18 cellular contexts compared by ENCODE assay signal in genomic region chr9:131481441-131482342, GRCh38. TPM values are rescaled to one million over a fixed set of nuclear protein-coding genes. Genes with fewer than 3 reads are reported as not detected.
DNase-seq lines count a peak whose midpoint lies in the region; ATAC-seq and TF ChIP-seq lines count a peak whose summit lies in the region.
"Had no signal": no experiment of that assay in that cellular context is flagged by ENCODE, and none has a peak within 500 bp of the region (broad histone marks: within the 10 kb centered on the region; RNA-seq: fewer than 3 reads in every experiment).

No MANE protein-coding gene starts in this region.

- H3K4me1 Mint-ChIP-seq in GM23338 (0 out of 3 replicates have a peak, but pooled peaks cover 2% of the 10 kb centered on the region), glutamatergic neuron (ENCODE audit: low read depth, unreplicated experiment) (peaks cover 30% of the 10 kb centered on the region)
- H3K4me1 Mint-ChIP-seq in activated T-helper 17 cell treated with anti-CD3 and anti-CD28 coated beads, Interleukin-2, amount 50 U/mL, for 72 hours: no peaks in the 10 kb centered on the region

- H3K9me3 ChIP-seq in body of pancreas: no peaks in the 10 kb centered on the region

- H3K4me3 Mint-ChIP-seq in GM23338 (no peak overlapping the region; the same call in 2 of the 3 replicates), glutamatergic neuron (ENCODE audit: unreplicated experiment) (no peak overlapping the region)
- no peak overlapping the region for H3K4me3 Mint-ChIP-seq in activated T-helper 17 cell treated with anti-CD3 and anti-CD28 coated beads, Interleukin-2, amount 50 U/mL, for 72 hours
- H3K4me3 Mint-ChIP-seq: activated CD4-positive, alpha-beta T cell treated with anti-CD3 and anti-CD28 coated beads, Interleukin-2, amount 10 ng/mL, durations not matched to agents 7 days and 5 days; dendritic cell treated with granulocyte-macrophage colony-stimulating factor and Interleukin-4, amounts not matched to agents 40 ng/mL and 50 ng/mL, for 4 days had no signal

- no peaks in the 10 kb centered on the region for H3K9me2 ChIP-seq in GM23338 (ENCODE audit: insufficient read depth)

- intact Hi-C loops in posterior vena cava (cut with DNase I) (no loop called here), body of pancreas (cut with DNase I) (no loop called here)

- WGBS in body of pancreas, 2 donors: 77 to 79% methylated on average over 13 to 19 of the region's 19 CpGs

- H3K36me3 Mint-ChIP-seq in GM23338 (ENCODE audit: low read depth) (peaks cover 98% of the 10 kb centered on the region), glutamatergic neuron (ENCODE audit: unreplicated experiment) (no peaks in the 10 kb centered on the region)
- peaks cover 99% of the 10 kb centered on the region for H3K36me3 Mint-ChIP-seq in activated T-helper 17 cell treated with anti-CD3 and anti-CD28 coated beads, Interleukin-2, amount 50 U/mL, for 72 hours (ENCODE audit: low read depth)

- peaks cover 29% of the 10 kb centered on the region for H3K27me3 Mint-ChIP-seq in GM23338 (ENCODE audit: insufficient read depth, low read depth, poor library complexity)
- H3K27me3 Mint-ChIP-seq in activated T-helper 17 cell treated with anti-CD3 and anti-CD28 coated beads, Interleukin-2, amount 50 U/mL, for 72 hours: no peaks in the 10 kb centered on the region
- peaks cover 32% of the 10 kb centered on the region for H3K27me3 Mint-ChIP-seq in glutamatergic neuron (ENCODE audit: unreplicated experiment)
- H3K27me3 Mint-ChIP-seq: activated CD4-positive, alpha-beta T cell treated with anti-CD3 and anti-CD28 coated beads, Interleukin-2, amount 10 ng/mL, durations not matched to agents 7 days and 5 days; dendritic cell treated with granulocyte-macrophage colony-stimulating factor and Interleukin-4, amounts not matched to agents 40 ng/mL and 50 ng/mL, for 4 days had no signal

- H3K27me3 ChIP-seq in GM23338 (ENCODE audit: insufficient read depth): no peaks in the 10 kb centered on the region
- no peaks in the 10 kb centered on the region for H3K27me3 ChIP-seq in brain microvascular endothelial cell (replicated peaks)
- no peaks in the 10 kb centered on the region for H3K27me3 ChIP-seq in body of pancreas

- H3K4me3 ChIP-seq in GM23338 (no peak overlapping the region), brain microvascular endothelial cell (ENCODE audit: low read depth, low read length) (no peak overlapping the region), body of pancreas (no peak overlapping the region)

- TF ChIP-seq CTCF in GM23338 (conservative IDR thresholded peaks at IDR 0.05; ENCODE audit: low read depth in 2 of 2): no peak
- TF ChIP-seq CTCF in glutamatergic neuron (IDR thresholded peaks at IDR 0.05; ENCODE audit: partially characterized antibody, unreplicated experiment): no peak
- TF ChIP-seq CTCF in brain microvascular endothelial cell (IDR thresholded peaks at IDR 0.05; ENCODE audit: low read depth, low read length, missing control alignments): no peak
- TF ChIP-seq CTCF in body of pancreas (IDR thresholded peaks at IDR 0.05): no peak

- H3K4me2 ChIP-seq in GM23338: no peak overlapping the region

- peaks cover 27% of the 10 kb centered on the region for H3K79me2 ChIP-seq in GM23338 (replicated peaks; ENCODE audit: insufficient read depth)

- no peak for TF ChIP-seq POLR2A in body of pancreas (IDR thresholded peaks at IDR 0.05)

- DNase-seq in GM23338 (ENCODE audit: low spot score): no peak
- no peak for DNase-seq in glutamatergic neuron
- peak; percentile 47 for DNase-seq in posterior vena cava (ENCODE audit: low spot score)
- DNase-seq in brain microvascular endothelial cell: no peak
- DNase-seq in body of pancreas: no peak
- DNase-seq in ACHN: no peak
- DNase-seq: activated CD4-positive, alpha-beta T cell treated with anti-CD3 and anti-CD28 coated beads, Interleukin-2, amount 10 ng/mL, durations not matched to agents 7 days and 5 days; activated T-cell treated with anti-CD3 and anti-CD28 coated beads, Interleukin-2, amount 50 U/mL, for 48 hours; AML-193; amniotic stem cell; DMS 273 treated with DMSO at 0.1 percent for 48 hours; KBM-7; NCI-H1105 treated with DMSO at 0.1 percent for 48 hours; NCI-H226; SHP77; T1000 had no signal

- H3K36me3 ChIP-seq in GM23338 (ENCODE audit: insufficient read depth): peaks cover 64% of the 10 kb centered on the region
- peaks cover 95% of the 10 kb centered on the region for H3K36me3 ChIP-seq in brain microvascular endothelial cell (replicated peaks)
- H3K36me3 ChIP-seq in body of pancreas (replicated peaks in 1 of 2; ENCODE audit: insufficient read depth in 1 of 2, low read depth in 2 of 2): peaks cover 40 to 61% of the 10 kb centered on the region in 2 donors

- H3K27ac Mint-ChIP-seq in GM23338 (peak overlapping the region; percentile 14; the same call in 1 of the 2 replicates), glutamatergic neuron (ENCODE audit: unreplicated experiment) (peak overlapping the region; percentile 59)
- H3K27ac Mint-ChIP-seq in activated T-helper 17 cell treated with anti-CD3 and anti-CD28 coated beads, Interleukin-2, amount 50 U/mL, for 72 hours: peak overlapping the region; percentile 34
- H3K27ac Mint-ChIP-seq: activated CD4-positive, alpha-beta T cell treated with anti-CD3 and anti-CD28 coated beads, Interleukin-2, amount 10 ng/mL, durations not matched to agents 7 days and 5 days; dendritic cell treated with granulocyte-macrophage colony-stimulating factor and Interleukin-4, amounts not matched to agents 40 ng/mL and 50 ng/mL, for 4 days had no signal

- in situ Hi-C loops in brain microvascular endothelial cell (cut with HindIII; ENCODE audit: low pct_ligation_motif_present, low sequenced_read_pairs): no loop called here
- in situ Hi-C loops in ACHN (cut with HindIII; ENCODE audit: low pct_ligation_motif_present, low pct_unique_long_range_greater_than_20kb, low sequenced_read_pairs): no loop called here

- H3K4me1 ChIP-seq in GM23338 (ENCODE audit: insufficient read depth) (no peaks in the 10 kb centered on the region), body of pancreas (no peaks in the 10 kb centered on the region)

- H3K9me3 Mint-ChIP-seq in GM23338: no peaks in the 10 kb centered on the region
- H3K9me3 Mint-ChIP-seq in activated T-helper 17 cell treated with anti-CD3 and anti-CD28 coated beads, Interleukin-2, amount 50 U/mL, for 72 hours: no peaks in the 10 kb centered on the region
- peaks cover 32% of the 10 kb centered on the region for H3K9me3 Mint-ChIP-seq in glutamatergic neuron (ENCODE audit: unreplicated experiment)
- H3K9me3 Mint-ChIP-seq: activated CD4-positive, alpha-beta T cell treated with anti-CD3 and anti-CD28 coated beads, Interleukin-2, amount 10 ng/mL, durations not matched to agents 7 days and 5 days; dendritic cell treated with granulocyte-macrophage colony-stimulating factor and Interleukin-4, amounts not matched to agents 40 ng/mL and 50 ng/mL, for 4 days had no signal

- ATAC-seq in GM23338 (no peak), body of pancreas (no peak)
- ATAC-seq in activated T-helper 17 cell treated with anti-CD3 and anti-CD28 coated beads, Interleukin-2, amount 50 U/mL, for 72 hours (replicated peaks): no peak

- H4K20me1 ChIP-seq in GM23338 (replicated peaks; ENCODE audit: insufficient read depth): peaks cover 13% of the 10 kb centered on the region

- H2AFZ ChIP-seq in GM23338: no peak overlapping the region

- H3F3A ChIP-seq in GM23338 (replicated peaks; ENCODE audit: low read depth): peaks cover 45% of the 10 kb centered on the region

- peak overlapping the region; percentile 39; the same call in 1 of the 2 replicates for H3K27ac ChIP-seq in GM23338 (ENCODE audit: low read depth)
- no peak overlapping the region for H3K27ac ChIP-seq in brain microvascular endothelial cell
- H3K27ac ChIP-seq in body of pancreas: no peak overlapping the region

TF ChIP-seq in GM23338, 12 proteins besides CTCF, POLR2A, EP300 and RAD21 (continues in another document):
- TF ChIP-seq ETS1 (IDR thresholded peaks at IDR 0.05) (no peak), JUNB (IDR thresholded peaks at IDR 0.05; ENCODE audit: unreplicated experiment) (no peak), ZNF331 (CRISPR knock-in tag; IDR thresholded peaks at IDR 0.05; ENCODE audit: low read depth) (no peak)

RNA-seq across cellular contexts. Expression of gene POMT1, which starts 21.0 kb away (rescaled TPM):
- 23.7 and 32.4 TPM in 2 replicates for total RNA-seq in GM23338 (2014; rRNA removed; shearing (Covaris generic))
- polyA plus RNA-seq in GM23338 (2016; fragmentation: Nextera tagmentation; extraction: Ambion mirVana): 17.7 and 20.2 TPM in 2 replicates
- 10 to 100 TPM; 51.3 to 73.7 TPM for total RNA-seq in activated T-helper 17 cell treated with anti-CD3 and anti-CD28 coated beads, Interleukin-2, amount 50 U/mL, for 72 hours
- total RNA-seq in glutamatergic neuron (ENCODE audit: unreplicated experiment) (108 TPM), posterior vena cava (10 to 100 TPM; 18.2 to 22.8 TPM), body of pancreas (10 to 100 TPM; 22.1 to 34.6 TPM)

RNA-seq across cellular contexts. Expression of gene UCK1, which starts 49.4 kb away (rescaled TPM):
- total RNA-seq in GM23338 (2014; rRNA removed; shearing (Covaris generic)): 34.6 and 35.9 TPM in 2 replicates
- polyA plus RNA-seq in GM23338 (2016; fragmentation: Nextera tagmentation; extraction: Ambion mirVana): 23.4 and 24.8 TPM in 2 replicates
- total RNA-seq in activated T-helper 17 cell treated with anti-CD3 and anti-CD28 coated beads, Interleukin-2, amount 50 U/mL, for 72 hours: 10 to 100 TPM; 22.1 to 23.7 TPM
- 24.8 TPM for total RNA-seq in glutamatergic neuron (ENCODE audit: unreplicated experiment)
- total RNA-seq in posterior vena cava: 10 to 100 TPM; 16.8 to 18.8 TPM
- total RNA-seq in body of pancreas: 10 to 100 TPM; 16.5 to 37.1 TPM
